1 cellular context compared by ENCODE assay signal in genomic region chr19:54451997-54452396, GRCh38.
TF ChIP-seq lines count a peak whose summit lies in the region.

No MANE protein-coding gene starts in this region.

TF ChIP-seq in HEK293T, 16 proteins besides CTCF, POLR2A, EP300 and RAD21:
- TF ChIP-seq CTBP1 (IDR thresholded peaks at IDR 0.05; ENCODE audit: borderline replicate concordance), result no peak
- TF ChIP-seq NFRKB (IDR thresholded peaks at IDR 0.05), result no peak
- no peak for TF ChIP-seq HDGF (IDR thresholded peaks at IDR 0.05; ENCODE audit: borderline replicate concordance)
- no peak for TF ChIP-seq ZNF384 (IDR thresholded peaks at IDR 0.05)
- TF ChIP-seq ARNT (IDR thresholded peaks at IDR 0.05), result no peak
- no peak for TF ChIP-seq SUZ12 (IDR thresholded peaks at IDR 0.05)
- TF ChIP-seq L3MBTL2 (conservative IDR thresholded peaks at IDR 0.05), result no peak
